In genomic region chr12:128543493-128543892, GRCh38 we compare ENCODE assay signal across 19 cellular contexts.
"Had no signal": no experiment of that assay in that cellular context is flagged by ENCODE, and none has a peak within 500 bp of the region (broad histone marks: within the 10 kb centered on the region; RNA-seq: fewer than 3 reads in every experiment).

No MANE protein-coding gene starts in this region.

- H3K4me1 Mint-ChIP-seq: natural killer cell; stimulated activated naive CD8-positive, alpha-beta T cell treated with anti-CD3 and anti-CD28 coated beads, Interleukin-15, amount 100 ng/mL, for 72 hours had no signal

- H3K4me3 ChIP-seq: ascending aorta, esophagus muscularis mucosa, hepatocyte, right lobe of liver, suprapubic skin, transverse colon, vagina had no signal

- H3K27ac Mint-ChIP-seq: natural killer cell; stimulated activated naive CD8-positive, alpha-beta T cell treated with anti-CD3 and anti-CD28 coated beads, Interleukin-15, amount 100 ng/mL, for 72 hours had no signal

- H3K79me2 ChIP-seq: hepatocyte, parathyroid adenoma had no signal

- H3K27me3 ChIP-seq: ascending aorta, hepatocyte, neutrophil, right lobe of liver, suprapubic skin, transverse colon, vagina had no signal

- H3K4me1 ChIP-seq: ascending aorta, esophagus muscularis mucosa, parathyroid adenoma, right lobe of liver, suprapubic skin, transverse colon, vagina had no signal

- H2AFZ ChIP-seq: hepatocyte, parathyroid adenoma had no signal

- H3K36me3 Mint-ChIP-seq: natural killer cell had no signal

- H3K36me3 ChIP-seq: ascending aorta, esophagus muscularis mucosa, neutrophil, right lobe of liver, suprapubic skin, transverse colon, vagina had no signal

- H3K9ac ChIP-seq: parathyroid adenoma had no signal

- H3K4me2 ChIP-seq: hepatocyte had no signal

- H3K9me3 Mint-ChIP-seq: natural killer cell had no signal

- ATAC-seq: left cardiac atrium; natural killer cell; stimulated activated naive CD8-positive, alpha-beta T cell treated with anti-CD3 and anti-CD28 coated beads, Interleukin-15, amount 100 ng/mL, for 72 hours had no signal

- H3K4me3 Mint-ChIP-seq: natural killer cell; stimulated activated naive CD8-positive, alpha-beta T cell treated with anti-CD3 and anti-CD28 coated beads, Interleukin-15, amount 100 ng/mL, for 72 hours had no signal

- H3K27me3 Mint-ChIP-seq: stimulated activated naive CD8-positive, alpha-beta T cell treated with anti-CD3 and anti-CD28 coated beads, Interleukin-15, amount 100 ng/mL, for 72 hours had no signal

- DNase-seq: activated CD4-positive, alpha-beta T cell treated with anti-CD3 and anti-CD28 coated beads, Interleukin-2, amount 50 U/mL, for 48 hours; activated effector memory CD4-positive, alpha-beta T cell treated with anti-CD3 and anti-CD28 coated beads, Interleukin-2, amount 50 U/mL, for 16 hours; activated naive CD4-positive, alpha-beta T cell treated with anti-CD3 and anti-CD28 coated beads, Interleukin-2, amount 50 U/mL, for 16 hours; activated T-cell treated with anti-CD3 and anti-CD28 coated beads, Interleukin-2, amount 50 U/mL, for 48 hours; effector CD4-positive, alpha-beta T cell; left cardiac atrium; natural killer cell; right lobe of liver; stimulated activated CD4-positive, alpha-beta T cell treated with anti-CD3 and anti-CD28 coated beads, Interleukin-15, amount 100 ng/mL, for 24 hours; stimulated activated CD4-positive, alpha-beta T cell treated with anti-CD3 and anti-CD28 coated beads, Interleukin-2, amount 100 ng/mL, for 48 hours; stimulated activated naive CD8-positive, alpha-beta T cell treated with anti-CD3 and anti-CD28 coated beads, Interleukin-15, amount 100 ng/mL, for 72 hours; transverse colon had no signal

- H3K27ac ChIP-seq: ascending aorta, esophagus muscularis mucosa, hepatocyte, neutrophil, parathyroid adenoma, right lobe of liver, suprapubic skin, transverse colon, vagina had no signal

- H3K9me3 ChIP-seq: ascending aorta, esophagus muscularis mucosa, neutrophil, right lobe of liver, transverse colon, vagina had no signal
